In the genomic region with DNA sequence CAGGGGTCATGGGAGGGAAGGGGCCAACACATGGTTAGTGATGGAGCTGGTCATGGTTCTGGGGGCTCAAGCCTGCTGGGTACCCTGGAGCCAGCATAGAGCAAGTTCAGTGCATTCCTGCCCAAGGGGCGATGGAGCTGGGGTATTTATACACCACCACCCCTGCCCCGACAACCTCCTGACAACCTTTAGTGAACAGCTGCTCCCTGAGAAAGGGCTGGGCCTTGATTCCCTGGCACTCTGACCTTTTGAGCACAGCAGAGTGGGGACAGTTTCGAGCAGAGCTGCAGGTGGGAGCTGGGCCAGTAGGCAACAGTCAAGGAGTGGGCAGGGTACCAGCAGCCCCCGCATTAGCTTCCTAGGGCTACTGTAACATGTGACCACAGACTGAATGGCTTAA, we compare ENCODE assay signal across 22 cellular contexts. TPM values are rescaled to one million over a fixed set of nuclear protein-coding genes. Genes with fewer than 3 reads are reported as not detected.
DNase-seq lines count a peak whose midpoint lies in the region; ATAC-seq, FAIRE-seq and TF ChIP-seq lines count a peak whose summit lies in the region.
"Had no signal": no experiment of that assay in that cellular context is flagged by ENCODE, and none has a peak within 500 bp of the region (broad histone marks: within the 10 kb centered on the region; RNA-seq: fewer than 3 reads in every experiment).

No MANE protein-coding gene starts in this region.

- H3K4me1 ChIP-seq in kidney (ENCODE audit: control insufficient read depth in 1 of 2, insufficient read depth in 1 of 2, low read depth in 1 of 2, low read length in 2 of 2) (no peaks in the 10 kb centered on the region), upper lobe of right lung (peaks cover 6% of the 10 kb centered on the region)

- intact Hi-C loops in CD4-positive, alpha-beta T cell (cut with DNase I, micrococcal nuclease) = loop anchor here in 1 of 2 experiments (10.0 kb wide), 4 partner anchors 192 to 478 kb away; a partner anchor contains a TSS
- intact Hi-C loops in kidney (cut with DNase I) = no loop called here
- intact Hi-C loops in upper lobe of right lung (cut with DNase I) = no loop called here

- H3K4me3 Mint-ChIP-seq in CD4-positive, alpha-beta T cell = no peak overlapping the region

- no peaks in the 10 kb centered on the region for H3K36me3 ChIP-seq in kidney (ENCODE audit: control insufficient read depth in 1 of 2, insufficient read depth in 2 of 2, low read length in 2 of 2)
- no peaks in the 10 kb centered on the region for H3K36me3 ChIP-seq in upper lobe of right lung

- CTCF ChIA-PET in CD4-positive, alpha-beta T cell (lab: Charles Lee) = no interaction called here

- no peak overlapping the region for H3K4me3 ChIP-seq in NB4 (ENCODE audit: low read depth, low read length)
- H3K4me3 ChIP-seq in kidney (ENCODE audit: low read length in 2 of 2) = no peak overlapping the region
- no peak overlapping the region for H3K4me3 ChIP-seq in upper lobe of right lung
- H3K4me3 ChIP-seq: GM23248, SK-N-MC had no signal

- no peak for TF ChIP-seq CTCF in CD4-positive, alpha-beta T cell (IDR thresholded peaks at IDR 0.05)
- TF ChIP-seq CTCF in NB4 (IDR thresholded peaks at IDR 0.05; ENCODE audit: low read depth, low read length) (no peak), kidney (IDR thresholded peaks at IDR 0.05; ENCODE audit: borderline replicate concordance, extremely low read depth, insufficient read depth) (no peak), upper lobe of right lung (IDR thresholded peaks at IDR 0.05) (no peak)

- ATAC-seq in CD4-positive, alpha-beta T cell (ENCODE audit: poor library complexity) = no peak
- ATAC-seq in upper lobe of right lung = no peak
- ATAC-seq: PC-3 had no signal

- H3K27me3 ChIP-seq in CD4-positive, alpha-beta T cell (ENCODE audit: control insufficient read depth, insufficient read depth, low read length) = no peaks in the 10 kb centered on the region
- H3K27me3 ChIP-seq in upper lobe of right lung = peaks cover 5% of the 10 kb centered on the region

- peaks cover 21% of the 10 kb centered on the region for H3K36me3 Mint-ChIP-seq in CD4-positive, alpha-beta T cell (ENCODE audit: low read depth)

- FAIRE-seq in kidney (lab: Jason Lieb, UNC) = no peak
- FAIRE-seq: HTR-8/SVneo had no signal

- no peak overlapping the region for H3K27ac ChIP-seq in CD4-positive, alpha-beta T cell (ENCODE audit: low read depth, low read length)
- H3K27ac ChIP-seq in kidney (ENCODE audit: low read depth in 2 of 2, low read length in 2 of 2) = no peak overlapping the region
- H3K27ac ChIP-seq in upper lobe of right lung = no peak overlapping the region
- H3K27ac ChIP-seq: GM23248, KMS-11, SK-N-MC had no signal

- POLR2A ChIA-PET in CD4-positive, alpha-beta T cell (lab: Charles Lee) = no interaction called here

- H3K27ac Mint-ChIP-seq in CD4-positive, alpha-beta T cell = peak overlapping the region; percentile 27

- no peak overlapping the region for H3K9ac ChIP-seq in kidney (ENCODE audit: low read length in 2 of 2)
- H3K9ac ChIP-seq: GM23248, KMS-11 had no signal

- H3K9me3 Mint-ChIP-seq in CD4-positive, alpha-beta T cell = no peaks in the 10 kb centered on the region

- no peak for TF ChIP-seq POLR2A in NB4 (IDR thresholded peaks at IDR 0.05; ENCODE audit: extremely low read depth, insufficient read length)

- H3K4me1 Mint-ChIP-seq in CD4-positive, alpha-beta T cell (ENCODE audit: low read depth) = peaks cover 33% of the 10 kb centered on the region

- H3K9me3 ChIP-seq in CD4-positive, alpha-beta T cell (ENCODE audit: control insufficient read depth, low read length) = no peaks in the 10 kb centered on the region
- H3K9me3 ChIP-seq in kidney (ENCODE audit: control insufficient read depth in 1 of 2, low read length in 2 of 2) (no peaks in the 10 kb centered on the region), upper lobe of right lung (no peaks in the 10 kb centered on the region)

- no peak for DNase-seq in CD4-positive, alpha-beta T cell
- DNase-seq in NB4 (ENCODE audit: low read depth) (peak; percentile 41), kidney (peak; percentile 34), upper lobe of right lung (peak; percentile 53), COLO829 (ENCODE audit: low spot score) (no peak), NCI-H1092 (lab: John Stamatoyannopoulos, UW) (no peak)
- no peak for DNase-seq in stimulated activated CD4-positive, alpha-beta T cell treated with anti-CD3 and anti-CD28 coated beads, Interleukin-4, amount 100 ng/mL, for 4 hours
- DNase-seq: C1 segment of cervical spinal cord, EL, GF-D8, GM23248, HCEC 1CT, NCI-H1694, NCI-H2081, NCI-H2171, NCI-H524 treated with DMSO at 0.1 percent for 48 hours, PC-3, SHP77 treated with DMSO at 0.1 percent for 48 hours, SW 1271 had no signal

- H3K27me3 Mint-ChIP-seq in CD4-positive, alpha-beta T cell = no peaks in the 10 kb centered on the region

RNA-seq across cellular contexts. Expression of a gene that starts 6.0 kb away (rescaled TPM):
- 100 to 1,000 TPM; 142 to 146 TPM for total RNA-seq in CD4-positive, alpha-beta T cell
- total RNA-seq in kidney (20.9 TPM), upper lobe of right lung (65.9 TPM)
- polyA plus RNA-seq in kidney (ENCODE audit: insufficient read depth, low read depth, low replicate concordance) = 2.5 TPM
- total RNA-seq: GM23248, PC-3 had no signal
- polyA plus RNA-seq: GM23248 had no signal

Comparison
In these comparisons a context has a peak if more than half of its experiments do, and no peak if none do; other contexts are left out.
1. DNase-seq: peak in NB4 (single experiment), kidney (single experiment) and upper lobe of right lung (single experiment); none in CD4-positive, alpha-beta T cell (0 of 10), COLO829 (single experiment), stimulated activated CD4-positive, alpha-beta T cell treated with anti-CD3 and anti-CD28 coated beads, Interleukin-4, amount 100 ng/mL, for 4 hours (0 of 2) and NCI-H1092 (single experiment).